ENCODE assay signal across 8 cellular contexts in the genomic region with DNA sequence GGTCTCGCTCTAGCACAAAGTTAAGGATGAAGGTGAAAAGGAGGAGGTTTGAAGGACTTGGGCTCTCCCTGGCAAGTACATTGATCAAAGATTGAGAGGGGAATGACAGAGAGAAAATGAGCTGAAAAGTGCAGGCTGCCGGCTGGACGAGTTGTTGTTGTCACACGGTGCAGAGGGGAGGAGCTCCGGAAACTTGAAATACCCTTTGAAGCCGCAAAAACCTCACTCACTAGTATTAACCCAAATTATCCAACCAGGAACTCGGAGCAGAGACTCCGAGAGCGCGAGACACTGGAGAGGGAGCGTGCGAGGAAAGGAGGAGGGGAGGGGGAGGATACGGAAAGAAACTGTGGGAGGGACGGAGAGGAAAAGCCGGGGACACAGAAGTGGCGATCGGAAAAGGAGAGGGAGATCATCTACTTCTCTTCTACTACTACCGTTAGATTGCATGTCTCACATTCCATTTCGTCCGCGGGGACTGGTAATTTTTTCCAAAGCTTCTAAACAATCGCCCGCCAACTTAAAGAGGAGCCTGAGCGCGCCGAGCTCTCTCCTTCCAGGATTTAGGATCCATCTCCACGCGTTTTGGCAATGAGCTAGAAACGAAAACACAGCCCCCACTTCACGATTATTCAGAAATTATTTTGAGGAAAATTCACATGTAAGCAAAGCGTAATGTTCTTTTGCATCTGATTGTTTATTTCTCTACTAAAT. TPM values are rescaled to one million over a fixed set of nuclear protein-coding genes. Genes with fewer than 3 reads are reported as not detected.
DNase-seq lines count a peak whose midpoint lies in the region; ATAC-seq and TF ChIP-seq lines count a peak whose summit lies in the region.

A gene (minus strand): TSS at position 104 of the 714 bp plus-strand sequence.

- H3K36me3 Mint-ChIP-seq in HFFc6 (ENCODE audit: low read depth) (no peaks in the 10 kb centered on the region), WTC11 (no peaks in the 10 kb centered on the region), natural killer cell (peaks cover 10% of the 10 kb centered on the region)

- peak; percentile 27 for ATAC-seq in WTC11
- ATAC-seq in natural killer cell, result peak; percentile 62 to 63 (median 62)
- no peak for ATAC-seq in HG03095 (IDR thresholded peaks at IDR 0.05; ENCODE audit: unreplicated experiment)
- ATAC-seq in GM19324 (IDR thresholded peaks at IDR 0.05; ENCODE audit: low FRiP score, unreplicated experiment), result no peak

- DNase-seq in EL (peak; percentile 38), HFFc6 (peak; percentile 8), NCI-H146 treated with DMSO at 0.1 percent for 48 hours (lab: John Stamatoyannopoulos, UW; ENCODE audit: unreplicated experiment) (peak; percentile 71), WTC11 (ENCODE audit: low spot score) (peak; percentile 29), fibroblast of the conjunctiva (ENCODE audit: low read depth) (peak; percentile 17), natural killer cell (no peak)

- H3K27ac Mint-ChIP-seq in HFFc6, result no peak within 1 kb of the TSS
- H3K27ac Mint-ChIP-seq in WTC11, result no peak within 1 kb of the TSS
- H3K27ac Mint-ChIP-seq in natural killer cell, result peak within 1 kb of the TSS in 1 of 2 donors; percentile 46

- H3K4me1 Mint-ChIP-seq in HFFc6 (ENCODE audit: low read depth) (peaks cover 9% of the 10 kb centered on the region), WTC11 (peaks cover 43% of the 10 kb centered on the region), natural killer cell (peaks cover 23 to 26% of the 10 kb centered on the region in 2 donors)

- TF ChIP-seq CTCF in HFFc6 (IDR thresholded peaks at IDR 0.05), result no peak
- TF ChIP-seq CTCF in WTC11 (IDR thresholded peaks at IDR 0.05), result no peak
- TF ChIP-seq CTCF in natural killer cell (IDR thresholded peaks at IDR 0.05), result no peak

- H3K4me3 Mint-ChIP-seq in HFFc6, result peak within 1 kb of the TSS; percentile 87
- peak within 1 kb of the TSS; percentile 90 for H3K4me3 Mint-ChIP-seq in WTC11
- H3K4me3 Mint-ChIP-seq in natural killer cell, result peak within 1 kb of the TSS; percentile 81

- POLR2A ChIA-PET in WTC11 (lab: Charles Lee), result interaction anchor here (0.6 kb wide), 1 partner anchor 9 kb away, joined by 3 read pairs; no protein-coding TSS in a partner anchor

- H3K27me3 Mint-ChIP-seq in HFFc6 (ENCODE audit: insufficient read depth) (peaks cover 18% of the 10 kb centered on the region; the same call in 1 of the 2 replicates), WTC11 (ENCODE audit: low read depth) (peaks cover 98% of the 10 kb centered on the region), natural killer cell (ENCODE audit: low read depth in 2 of 2) (peaks cover 34 to 51% of the 10 kb centered on the region in 2 donors)

- CTCF ChIA-PET in WTC11 (lab: Charles Lee), result interaction anchor here (1.0 to 2.7 kb wide), 4 partner anchors 10 to 112 kb away, joined by 3 to 10 read pairs (median 6); no protein-coding TSS in a partner anchor

- H3K9me3 Mint-ChIP-seq in HFFc6 (no peaks in the 10 kb centered on the region; the same call in 1 of the 2 replicates), WTC11 (no peaks in the 10 kb centered on the region), natural killer cell (no peaks in the 10 kb centered on the region)

- intact Hi-C loops in natural killer cell (cut with micrococcal nuclease), result no loop called here

TF ChIP-seq in WTC11, 78 proteins besides CTCF, POLR2A, EP300 and RAD21:
- TF ChIP-seq, protein P1, sequence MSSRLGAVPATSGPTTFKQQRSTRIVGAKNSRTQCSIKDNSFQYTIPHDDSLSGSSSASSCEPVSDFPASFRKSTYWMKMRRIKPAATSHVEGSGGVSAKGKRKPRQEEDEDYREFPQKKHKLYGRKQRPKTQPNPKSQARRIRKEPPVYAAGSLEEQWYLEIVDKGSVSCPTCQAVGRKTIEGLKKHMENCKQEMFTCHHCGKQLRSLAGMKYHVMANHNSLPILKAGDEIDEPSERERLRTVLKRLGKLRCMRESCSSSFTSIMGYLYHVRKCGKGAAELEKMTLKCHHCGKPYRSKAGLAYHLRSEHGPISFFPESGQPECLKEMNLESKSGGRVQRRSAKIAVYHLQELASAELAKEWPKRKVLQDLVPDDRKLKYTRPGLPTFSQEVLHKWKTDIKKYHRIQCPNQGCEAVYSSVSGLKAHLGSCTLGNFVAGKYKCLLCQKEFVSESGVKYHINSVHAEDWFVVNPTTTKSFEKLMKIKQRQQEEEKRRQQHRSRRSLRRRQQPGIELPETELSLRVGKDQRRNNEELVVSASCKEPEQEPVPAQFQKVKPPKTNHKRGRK (CRISPR knock-in tag; IDR thresholded peaks at IDR 0.05; ENCODE audit: borderline replicate concordance), result no peak
- TF ChIP-seq OVOL2 (CRISPR knock-in tag; IDR thresholded peaks at IDR 0.05; ENCODE audit: borderline replicate concordance), result no peak
- no peak for TF ChIP-seq NR3C1 (CRISPR knock-in tag; conservative IDR thresholded peaks at IDR 0.05; ENCODE audit: low read depth)
- TF ChIP-seq SOX15 (CRISPR knock-in tag; IDR thresholded peaks at IDR 0.05), result no peak
- no peak for TF ChIP-seq ZNF317 (CRISPR knock-in tag; IDR thresholded peaks at IDR 0.05; ENCODE audit: borderline replicate concordance, low read depth)
- TF ChIP-seq, protein P2, sequence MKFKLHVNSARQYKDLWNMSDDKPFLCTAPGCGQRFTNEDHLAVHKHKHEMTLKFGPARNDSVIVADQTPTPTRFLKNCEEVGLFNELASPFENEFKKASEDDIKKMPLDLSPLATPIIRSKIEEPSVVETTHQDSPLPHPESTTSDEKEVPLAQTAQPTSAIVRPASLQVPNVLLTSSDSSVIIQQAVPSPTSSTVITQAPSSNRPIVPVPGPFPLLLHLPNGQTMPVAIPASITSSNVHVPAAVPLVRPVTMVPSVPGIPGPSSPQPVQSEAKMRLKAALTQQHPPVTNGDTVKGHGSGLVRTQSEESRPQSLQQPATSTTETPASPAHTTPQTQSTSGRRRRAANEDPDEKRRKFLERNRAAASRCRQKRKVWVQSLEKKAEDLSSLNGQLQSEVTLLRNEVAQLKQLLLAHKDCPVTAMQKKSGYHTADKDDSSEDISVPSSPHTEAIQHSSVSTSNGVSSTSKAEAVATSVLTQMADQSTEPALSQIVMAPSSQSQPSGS (CRISPR knock-in tag; IDR thresholded peaks at IDR 0.05; ENCODE audit: borderline replicate concordance, low read depth), result no peak
- TF ChIP-seq ATF1 (CRISPR knock-in tag; IDR thresholded peaks at IDR 0.05), result no peak
- TF ChIP-seq, protein P3, sequence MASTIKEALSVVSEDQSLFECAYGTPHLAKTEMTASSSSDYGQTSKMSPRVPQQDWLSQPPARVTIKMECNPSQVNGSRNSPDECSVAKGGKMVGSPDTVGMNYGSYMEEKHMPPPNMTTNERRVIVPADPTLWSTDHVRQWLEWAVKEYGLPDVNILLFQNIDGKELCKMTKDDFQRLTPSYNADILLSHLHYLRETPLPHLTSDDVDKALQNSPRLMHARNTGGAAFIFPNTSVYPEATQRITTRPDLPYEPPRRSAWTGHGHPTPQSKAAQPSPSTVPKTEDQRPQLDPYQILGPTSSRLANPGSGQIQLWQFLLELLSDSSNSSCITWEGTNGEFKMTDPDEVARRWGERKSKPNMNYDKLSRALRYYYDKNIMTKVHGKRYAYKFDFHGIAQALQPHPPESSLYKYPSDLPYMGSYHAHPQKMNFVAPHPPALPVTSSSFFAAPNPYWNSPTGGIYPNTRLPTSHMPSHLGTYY (CRISPR knock-in tag; IDR thresholded peaks at IDR 0.05), result no peak
- TF ChIP-seq TCF7 (CRISPR knock-in tag; IDR thresholded peaks at IDR 0.05; ENCODE audit: low read depth), result no peak
- TF ChIP-seq NR2C2 (CRISPR knock-in tag; IDR thresholded peaks at IDR 0.05), result no peak
- TF ChIP-seq ZNF423 (CRISPR knock-in tag; IDR thresholded peaks at IDR 0.05), result no peak
- TF ChIP-seq, protein P4, sequence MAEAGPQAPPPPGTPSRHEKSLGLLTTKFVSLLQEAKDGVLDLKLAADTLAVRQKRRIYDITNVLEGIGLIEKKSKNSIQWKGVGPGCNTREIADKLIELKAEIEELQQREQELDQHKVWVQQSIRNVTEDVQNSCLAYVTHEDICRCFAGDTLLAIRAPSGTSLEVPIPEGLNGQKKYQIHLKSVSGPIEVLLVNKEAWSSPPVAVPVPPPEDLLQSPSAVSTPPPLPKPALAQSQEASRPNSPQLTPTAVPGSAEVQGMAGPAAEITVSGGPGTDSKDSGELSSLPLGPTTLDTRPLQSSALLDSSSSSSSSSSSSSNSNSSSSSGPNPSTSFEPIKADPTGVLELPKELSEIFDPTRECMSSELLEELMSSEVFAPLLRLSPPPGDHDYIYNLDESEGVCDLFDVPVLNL (CRISPR knock-in tag; IDR thresholded peaks at IDR 0.05; ENCODE audit: borderline replicate concordance, low read depth), result no peak
- no peak for TF ChIP-seq ZNF263 (CRISPR knock-in tag; IDR thresholded peaks at IDR 0.05; ENCODE audit: low read depth)
- no peak for TF ChIP-seq ZNF416 (CRISPR knock-in tag; IDR thresholded peaks at IDR 0.05)
- no peak for TF ChIP-seq ZBTB21 (CRISPR knock-in tag; IDR thresholded peaks at IDR 0.05; ENCODE audit: borderline replicate concordance)
- TF ChIP-seq NR1H2 (CRISPR knock-in tag; IDR thresholded peaks at IDR 0.05), result no peak
- TF ChIP-seq CBFB (CRISPR knock-in tag; IDR thresholded peaks at IDR 0.05; ENCODE audit: low read depth), result no peak
TF ChIP-seq in WTC11: peak in this region for 0.

RNA-seq across cellular contexts. Expression of the gene that starts here (rescaled TPM):
- not detected for total RNA-seq in HFFc6 (2021; fragmentation: NEBNext Ultra II Directional; extraction: Animal tissue kit (Norgen Biotek cat#: 25700))
- total RNA-seq in WTC11 (2021) (0.31 to 0.39 TPM (median 0.37 TPM) in 3 replicates), natural killer cell (1 to 10 TPM in 1 of 3 donors, under 1 TPM in 2; 0.29 to 2.3 (median 0.49) TPM)

Comparison
In these comparisons a context has a peak if more than half of its experiments do, and no peak if none do; other contexts are left out.
1. Peak in DNase-seq in HFFc6; RNA of the gene not detected or under 1 TPM.
2. Peak in DNase-seq and ATAC-seq in WTC11; RNA of the gene not detected or under 1 TPM.
3. ATAC-seq: peak in natural killer cell (3 of 3); none in HG03095 (single experiment) and GM19324 (single experiment).
4. Peak in every context shown above with its lines, with median percentiles within 50 percentile points of each other: H3K4me3 Mint-ChIP-seq.